ENCODE assay signal across 8 cellular contexts in the genomic region with DNA sequence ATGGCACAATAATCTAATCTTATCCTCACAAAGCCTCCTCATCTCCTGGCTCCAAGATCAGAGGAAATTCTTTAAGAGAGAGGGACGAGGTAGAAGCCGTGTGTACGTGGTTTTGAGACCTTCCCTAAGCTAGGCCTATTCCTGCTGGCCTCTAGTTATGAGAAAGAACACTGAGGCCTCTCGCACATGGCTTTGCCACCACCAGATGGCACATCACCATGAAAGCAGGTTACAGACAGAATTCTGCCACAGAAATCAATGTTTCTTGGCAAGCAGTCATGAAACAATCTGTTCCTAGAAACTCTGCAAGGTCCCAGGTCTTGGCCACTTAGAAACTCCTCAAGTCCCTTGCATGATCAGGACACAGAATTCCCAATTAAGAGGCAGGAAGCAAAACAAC.
A peak's percentile ranks its signal among the peaks of the same experiment; 100 is the strongest.
DNase-seq lines count a peak whose midpoint lies in the region; ATAC-seq, FAIRE-seq and TF ChIP-seq lines count a peak whose summit lies in the region.

No MANE protein-coding gene starts in this region.

- H3K4me2 ChIP-seq in OCI-LY7 (ENCODE audit: low read length): no peak overlapping the region

- H3K36me3 ChIP-seq in OCI-LY7 (ENCODE audit: insufficient read depth, low read length) (no peaks in the 10 kb centered on the region), thyroid gland (no peaks in the 10 kb centered on the region)

- POLR2A ChIA-PET in OCI-LY7 (lab: Charles Lee): interaction anchor here (1.3 kb wide), 1 partner anchor 14 kb away, joined by 3 read pairs; no protein-coding TSS in a partner anchor

- TF ChIP-seq POLR2A in thyroid gland (IDR thresholded peaks at IDR 0.05): no peak

- DNase-seq in NCI-H2029 (lab: John Stamatoyannopoulos, UW) (peak; percentile 17), NCI-H2029 treated with DMSO at 0.1 percent for 48 hours (lab: John Stamatoyannopoulos, UW) (no peak), OCI-LY7 (ENCODE audit: low spot score) (peak; percentile 4), frontal cortex (ENCODE audit: low spot score in 2 of 2) (peak; percentile 4 to 13), thyroid gland (peak; percentile 73 to 75)
- DNase-seq in activated CD4-positive, alpha-beta T cell treated with anti-CD3 and anti-CD28 coated beads for 1 hour: no peak

- no peaks in the 10 kb centered on the region for H3K4me1 ChIP-seq in OCI-LY7 (ENCODE audit: insufficient read depth, low read length, poor library complexity, severe bottlenecking)
- H3K4me1 ChIP-seq in thyroid gland: no peaks in the 10 kb centered on the region

- no peaks in the 10 kb centered on the region for H3K27me3 ChIP-seq in thyroid gland

- no peaks in the 10 kb centered on the region for H4K20me1 ChIP-seq in OCI-LY7 (ENCODE audit: insufficient read depth, low read length)

- FAIRE-seq in frontal cortex (lab: Jason Lieb, UNC): no peak

- H2AFZ ChIP-seq in OCI-LY7 (ENCODE audit: low read length): no peak overlapping the region

- no peaks in the 10 kb centered on the region for H3K9me2 ChIP-seq in OCI-LY7 (ENCODE audit: insufficient read depth, low read length)

- 54 to 67% methylated on average over 4 of the region's 4 CpGs for WGBS in thyroid gland, 2 donors

- no peaks in the 10 kb centered on the region for H3K79me2 ChIP-seq in OCI-LY7 (ENCODE audit: insufficient read depth, low read depth, low read length)

- CTCF ChIA-PET in OCI-LY7 (lab: Charles Lee; ENCODE audit: unreplicated experiment): no interaction called here

- BruUV-seq in OCI-LY7 (replicated peaks; lab: Mats Ljungman, UMichigan): no TSS peak

- H3K4me3 ChIP-seq in OCI-LY7 (ENCODE audit: low read depth, low read length, poor library complexity, severe bottlenecking): no peak overlapping the region
- no peak overlapping the region for H3K4me3 ChIP-seq in thyroid gland (replicated peaks in 1 of 3)

- H3K27ac ChIP-seq in OCI-LY7 (ENCODE audit: low read depth, low read length, poor library complexity, severe bottlenecking) (no peak overlapping the region), thyroid gland (no peak overlapping the region)

- intact Hi-C loops in OCI-LY7 (cut with micrococcal nuclease; ENCODE audit: unreplicated experiment) (no loop called here), thyroid gland (cut with DNase I) (no loop called here)

- TF ChIP-seq CTCF in OCI-LY7 (conservative IDR thresholded peaks at IDR 0.05; ENCODE audit: low read length) (peak; percentile 54; the same call in 1 of the 2 replicates), thyroid gland (IDR thresholded peaks at IDR 0.05) (peak in 5 of 6 experiments; percentile 22 to 72 (median 56))

- H3K9me3 ChIP-seq in OCI-LY7 (ENCODE audit: low read length) (no peaks in the 10 kb centered on the region), thyroid gland (no peaks in the 10 kb centered on the region)

- ATAC-seq in HG03135 (IDR thresholded peaks at IDR 0.05; ENCODE audit: unreplicated experiment) (no peak), GM18907 (IDR thresholded peaks at IDR 0.05; ENCODE audit: unreplicated experiment) (no peak)

Comparison
In these comparisons a context has a peak if more than half of its experiments do, and no peak if none do; other contexts are left out.
1. DNase-seq: peak in NCI-H2029 (single experiment), OCI-LY7 (single experiment), frontal cortex (2 of 2) and thyroid gland (2 of 2); none in NCI-H2029 treated with DMSO at 0.1 percent for 48 hours (single experiment) and activated CD4-positive, alpha-beta T cell treated with anti-CD3 and anti-CD28 coated beads for 1 hour (single experiment).